In the genomic region with DNA sequence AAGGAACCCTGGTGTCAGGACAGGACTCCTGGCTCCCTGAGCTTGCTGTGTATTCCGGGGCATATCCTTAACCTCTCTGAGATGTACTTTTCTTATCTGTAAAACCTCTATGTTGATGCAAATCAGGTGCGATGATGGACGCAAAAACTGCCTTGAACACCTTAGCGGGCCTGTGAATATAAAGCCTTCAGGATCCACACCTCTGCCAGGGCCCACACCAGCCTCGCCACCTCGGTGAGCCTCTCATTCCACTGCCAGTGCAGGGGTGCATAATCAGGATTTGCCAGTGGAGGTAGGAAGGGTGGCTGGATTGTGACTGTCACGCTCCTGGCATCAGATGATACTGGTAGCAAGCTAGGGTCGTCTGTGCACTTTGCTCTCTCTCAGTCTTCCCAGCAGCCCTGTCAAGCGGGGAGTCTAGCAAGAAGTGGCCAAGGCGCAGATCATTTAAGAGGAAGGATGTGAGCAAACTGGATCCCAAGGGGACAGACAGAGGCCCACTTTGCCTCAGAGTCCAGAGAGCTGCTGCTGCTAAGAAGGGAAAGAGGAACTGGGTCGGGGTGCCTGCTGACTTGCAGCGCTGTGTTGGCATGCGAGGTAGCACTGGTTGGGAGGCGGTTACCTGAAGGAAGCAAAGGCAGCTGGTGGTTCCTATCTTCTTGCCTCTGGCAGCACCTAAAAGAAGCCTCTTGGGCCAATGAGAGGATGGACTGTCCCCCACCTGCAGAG, we compare ENCODE assay signal across 11 cellular contexts.
DNase-seq lines count a peak whose midpoint lies in the region; ATAC-seq lines count a peak whose summit lies in the region.
"Had no signal": no experiment of that assay in that cellular context is flagged by ENCODE, and none has a peak within 500 bp of the region (broad histone marks: within the 10 kb centered on the region; RNA-seq: fewer than 3 reads in every experiment).

No MANE protein-coding gene starts in this region.

- H3K4me1 ChIP-seq in BLaER1 (peaks cover 100% of the 10 kb centered on the region), NT2/D1 (ENCODE audit: insufficient read depth, insufficient read length) (peaks cover 25% of the 10 kb centered on the region)

- peak overlapping the region; percentile 64 for H3K9ac ChIP-seq in BLaER1
- H3K9ac ChIP-seq in NT2/D1 (ENCODE audit: insufficient read length, low read depth): peak overlapping the region; percentile 23
- H3K9ac ChIP-seq: parathyroid adenoma had no signal

- H3K9me3 ChIP-seq in BLaER1 (no peaks in the 10 kb centered on the region), NT2/D1 (ENCODE audit: insufficient read depth, low read length) (no peaks in the 10 kb centered on the region)

- H3K4me2 ChIP-seq in BLaER1: peak overlapping the region; percentile 94

- H3K36me3 ChIP-seq in BLaER1 (peaks cover 39% of the 10 kb centered on the region), NT2/D1 (ENCODE audit: insufficient read depth, insufficient read length, low read length) (peaks cover 55% of the 10 kb centered on the region)

- H3K27ac ChIP-seq in BLaER1: peak overlapping the region; percentile 85
- H3K27ac ChIP-seq: parathyroid adenoma had no signal

- 0 out of 2 replicates have a peak overlapping the region, but pooled peaks have one; percentile 8 for H3K4me3 ChIP-seq in BLaER1
- no peak overlapping the region for H3K4me3 ChIP-seq in NT2/D1 (ENCODE audit: insufficient read length, low read depth)

- DNase-seq in NT2/D1 (ENCODE audit: low read depth, low spot score) (no peak), germinal center (ENCODE audit: low spot score) (peak; percentile 74), NCI-H2196 (lab: John Stamatoyannopoulos, UW; ENCODE audit: unreplicated experiment) (no peak), NCI-H69 (lab: John Stamatoyannopoulos, UW) (no peak), retina (no peak)
- DNase-seq: DMS79 treated with DMSO at 0.1 percent for 48 hours, NCI-H226 had no signal

- H4K20me1 ChIP-seq in BLaER1: peaks cover 99% of the 10 kb centered on the region

- H3K27me3 ChIP-seq in BLaER1 (no peaks in the 10 kb centered on the region), NT2/D1 (ENCODE audit: insufficient read depth, insufficient read length) (no peaks in the 10 kb centered on the region)

- peak; percentile 45 for ATAC-seq in GM21390 (IDR thresholded peaks at IDR 0.05; ENCODE audit: unreplicated experiment)
- no peak for ATAC-seq in HG02763 (IDR thresholded peaks at IDR 0.05; ENCODE audit: unreplicated experiment)
